ENCODE assay signal across 8 cellular contexts in the genomic region with DNA sequence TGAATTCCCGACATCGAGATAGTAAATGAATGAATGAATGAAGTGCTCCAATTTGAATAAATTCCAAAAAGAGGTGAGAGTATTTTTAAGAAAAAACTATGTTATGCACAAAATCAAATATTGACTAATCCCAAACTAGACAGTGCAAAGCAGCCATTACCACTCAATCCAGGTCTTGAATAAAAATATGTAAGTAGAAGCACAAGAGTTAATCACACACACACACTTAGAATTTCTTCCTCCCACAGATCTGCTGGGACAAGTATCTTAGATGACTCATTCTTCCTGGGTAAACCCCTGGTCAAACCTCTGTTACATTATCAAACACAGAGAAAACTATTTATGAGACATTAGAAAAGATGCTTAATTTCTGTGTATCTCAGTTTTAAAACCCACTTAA. TPM values are rescaled to one million over a fixed set of nuclear protein-coding genes. Genes with fewer than 3 reads are reported as not detected.
A peak's percentile ranks its signal among the peaks of the same experiment; 100 is the strongest.
DNase-seq lines count a peak whose midpoint lies in the region; ATAC-seq, FAIRE-seq and TF ChIP-seq lines count a peak whose summit lies in the region.

No MANE protein-coding gene starts in this region.

- no peaks in the 10 kb centered on the region for H3K36me3 ChIP-seq in fibroblast of lung (ENCODE audit: control insufficient read depth, insufficient read depth, low read length)

- no peaks in the 10 kb centered on the region for H3K4me1 ChIP-seq in fibroblast of lung (ENCODE audit: control insufficient read depth, extremely low read depth, insufficient read depth, low read length)

- no peak for TF ChIP-seq CTCF in fibroblast of lung (conservative IDR thresholded peaks at IDR 0.05 in 1 of 2, IDR thresholded peaks at IDR 0.05 in 1 of 2; ENCODE audit: low read depth in 1 of 2, low read length in 2 of 2)

- H4K20me1 ChIP-seq in fibroblast of lung (ENCODE audit: control insufficient read depth, extremely low read depth, insufficient read depth, low read length) = no peaks in the 10 kb centered on the region

- H3K4me3 ChIP-seq in fibroblast of lung (replicated peaks in 1 of 4; ENCODE audit: control extremely low read depth in 1 of 4, insufficient read depth in 1 of 4, low read depth in 3 of 4, low read length in 4 of 4) = no peak overlapping the region

- H3K27me3 ChIP-seq in fibroblast of lung (ENCODE audit: control insufficient read depth, insufficient read depth, low read length) = no peaks in the 10 kb centered on the region

- no peaks in the 10 kb centered on the region for H3K9me3 ChIP-seq in fibroblast of lung (ENCODE audit: control insufficient read depth, insufficient read depth, low read depth, low read length)

- FAIRE-seq in GM19239 (lab: Jason Lieb, UNC) = peak; percentile 47

- no peak overlapping the region for H3K4me2 ChIP-seq in fibroblast of lung (ENCODE audit: extremely low read depth, insufficient read depth, low read length)

- H3K79me2 ChIP-seq in fibroblast of lung (ENCODE audit: control insufficient read depth, insufficient read depth, low read length) = no peaks in the 10 kb centered on the region

- DNase-seq in AG08396 (ENCODE audit: low spot score) (peak; percentile 23), GM19239 (ENCODE audit: insufficient read length, low spot score) (no peak), LoVo (ENCODE audit: low spot score) (peak; percentile 18), fibroblast of lung (ENCODE audit: low read depth in 2 of 2) (peak; percentile 67 to 93), retina (no peak), cerebellar cortex (ENCODE audit: low spot score) (no peak)

- H3K27ac ChIP-seq in fibroblast of lung (ENCODE audit: insufficient read depth, low read length) = no peak overlapping the region

- H2AFZ ChIP-seq in fibroblast of lung (ENCODE audit: low read length) = no peak overlapping the region

- no peak overlapping the region for H3K9ac ChIP-seq in fibroblast of lung (ENCODE audit: insufficient read depth, low read length)

- no peak for ATAC-seq in HG03457 (IDR thresholded peaks at IDR 0.05; ENCODE audit: unreplicated experiment)
- ATAC-seq in HG02973 (IDR thresholded peaks at IDR 0.05; ENCODE audit: unreplicated experiment) = no peak

RNA-seq across cellular contexts. Expression of gene LY75, which starts 55.9 kb away (rescaled TPM):
- 3.6 and 4.1 TPM in 2 replicates for total RNA-seq in fibroblast of lung
- 0.76 and 1.00 TPM in 2 replicates for polyA plus RNA-seq in fibroblast of lung
- 0.21 and 0.65 TPM in 2 replicates for polyA plus RNA-seq in fibroblast of lung (2012)
- polyA minus RNA-seq in fibroblast of lung (ENCODE audit: low replicate concordance) = 0.19 TPM in 1 of 2 replicates, not detected in the other

Comparison
In these comparisons a context has a peak if more than half of its experiments do, and no peak if none do; other contexts are left out.
1. DNase-seq: peak in AG08396 (single experiment), LoVo (single experiment) and fibroblast of lung (2 of 2); none in GM19239 (single experiment), retina (single experiment) and cerebellar cortex (single experiment).